ENCODE assay signal across 13 cellular contexts in genomic region chr7:3404490-3404889, GRCh38.
A peak's percentile ranks its signal among the peaks of the same experiment; 100 is the strongest.
DNase-seq lines count a peak whose midpoint lies in the region; ATAC-seq, FAIRE-seq and TF ChIP-seq lines count a peak whose summit lies in the region.
"Had no signal": no experiment of that assay in that cellular context is flagged by ENCODE, and none has a peak within 500 bp of the region (broad histone marks: within the 10 kb centered on the region; RNA-seq: fewer than 3 reads in every experiment).

No MANE protein-coding gene starts in this region.

- TF ChIP-seq CTCF in Calu3 (IDR thresholded peaks at IDR 0.05; ENCODE audit: unreplicated experiment) (no peak), LNCaP clone FGC (IDR thresholded peaks at IDR 0.05; ENCODE audit: control insufficient read depth, extremely low read depth, insufficient read depth) (no peak), brain microvascular endothelial cell (IDR thresholded peaks at IDR 0.05; ENCODE audit: low read depth, low read length, missing control alignments) (no peak), kidney (IDR thresholded peaks at IDR 0.05; ENCODE audit: borderline replicate concordance, extremely low read depth, insufficient read depth) (no peak), vagina (IDR thresholded peaks at IDR 0.05) (no peak)

- H3K4me1 ChIP-seq in kidney (ENCODE audit: control insufficient read depth in 1 of 2, insufficient read depth in 1 of 2, low read depth in 1 of 2, low read length in 2 of 2) (no peaks in the 10 kb centered on the region), vagina (no peaks in the 10 kb centered on the region)

- no peak overlapping the region for H3K4me3 ChIP-seq in LNCaP clone FGC (ENCODE audit: low read depth, low read length)
- H3K4me3 ChIP-seq in brain microvascular endothelial cell (ENCODE audit: low read depth, low read length): no peak overlapping the region
- no peak overlapping the region for H3K4me3 ChIP-seq in kidney (ENCODE audit: low read length in 2 of 2)
- no peak overlapping the region for H3K4me3 ChIP-seq in vagina

- no peak for TF ChIP-seq POLR2A in vagina (IDR thresholded peaks at IDR 0.05)

- no peaks in the 10 kb centered on the region for H3K9me3 ChIP-seq in kidney (ENCODE audit: control insufficient read depth in 1 of 2, low read length in 2 of 2)
- no peaks in the 10 kb centered on the region for H3K9me3 ChIP-seq in vagina

- H3K4me3 Mint-ChIP-seq in Calu3 (ENCODE audit: low read depth, unreplicated experiment): no peak overlapping the region
- H3K4me3 Mint-ChIP-seq in activated CD4-positive, alpha-beta memory T cell treated with anti-CD3 and anti-CD28 coated beads for 36 hours: no peak overlapping the region
- H3K4me3 Mint-ChIP-seq: activated naive CD8-positive, alpha-beta T cell treated with anti-CD3 and anti-CD28 coated beads, Interleukin-2, amount 50 U/mL, for 24 hours had no signal

- POLR2A ChIA-PET in activated CD4-positive, alpha-beta memory T cell treated with anti-CD3 and anti-CD28 coated beads for 36 hours (lab: Charles Lee): no interaction called here

- no TSS peak for BruUV-seq in Calu3 (replicated peaks; lab: Mats Ljungman, UMichigan)

- ATAC-seq in GM19455 (IDR thresholded peaks at IDR 0.05; ENCODE audit: unreplicated experiment): no peak
- ATAC-seq: activated naive CD8-positive, alpha-beta T cell treated with anti-CD3 and anti-CD28 coated beads, Interleukin-2, amount 50 U/mL, for 24 hours had no signal

- in situ Hi-C loops in brain microvascular endothelial cell (cut with HindIII; ENCODE audit: low pct_ligation_motif_present, low sequenced_read_pairs): no loop called here

- H3K27ac Mint-ChIP-seq in Calu3 (ENCODE audit: unreplicated experiment): peak overlapping the region; percentile 21
- H3K27ac Mint-ChIP-seq in activated CD4-positive, alpha-beta memory T cell treated with anti-CD3 and anti-CD28 coated beads for 36 hours: no peak overlapping the region
- H3K27ac Mint-ChIP-seq: activated naive CD8-positive, alpha-beta T cell treated with anti-CD3 and anti-CD28 coated beads, Interleukin-2, amount 50 U/mL, for 24 hours had no signal

- H3K9me3 Mint-ChIP-seq in Calu3 (ENCODE audit: low read depth, unreplicated experiment): no peaks in the 10 kb centered on the region
- peaks cover 2% of the 10 kb centered on the region for H3K9me3 Mint-ChIP-seq in activated CD4-positive, alpha-beta memory T cell treated with anti-CD3 and anti-CD28 coated beads for 36 hours
- H3K9me3 Mint-ChIP-seq: activated naive CD8-positive, alpha-beta T cell treated with anti-CD3 and anti-CD28 coated beads, Interleukin-2, amount 50 U/mL, for 24 hours had no signal

- CTCF ChIA-PET in Calu3 (lab: Charles Lee): interaction anchor here (0.6 to 1.3 kb wide), 3 partner anchors 35 to 204 kb away, joined by 3 to 4 read pairs (median 3); no protein-coding TSS in a partner anchor
- CTCF ChIA-PET in activated CD4-positive, alpha-beta memory T cell treated with anti-CD3 and anti-CD28 coated beads for 36 hours (lab: Charles Lee): no interaction called here

- no peak overlapping the region for H3K27ac ChIP-seq in brain microvascular endothelial cell
- H3K27ac ChIP-seq in kidney (ENCODE audit: low read depth in 2 of 2, low read length in 2 of 2): no peak overlapping the region
- no peak overlapping the region for H3K27ac ChIP-seq in vagina

- FAIRE-seq in kidney (lab: Jason Lieb, UNC): peak; percentile 21

- H3K36me3 Mint-ChIP-seq in Calu3 (ENCODE audit: insufficient read depth, unreplicated experiment): no peaks in the 10 kb centered on the region
- H3K36me3 Mint-ChIP-seq in activated CD4-positive, alpha-beta memory T cell treated with anti-CD3 and anti-CD28 coated beads for 36 hours: no peaks in the 10 kb centered on the region

- H3K9ac ChIP-seq in kidney (ENCODE audit: low read length in 2 of 2): no peak overlapping the region

- intact Hi-C loops in Calu3 (cut with micrococcal nuclease; ENCODE audit: unreplicated experiment): loop anchor here (5.0 kb wide), 1 partner anchor 102 kb away; the partner anchor contains the start of gene SDK1
- intact Hi-C loops in kidney (cut with DNase I): no loop called here
- intact Hi-C loops in vagina (cut with DNase I): no loop called here
- intact Hi-C loops in activated CD4-positive, alpha-beta memory T cell treated with anti-CD3 and anti-CD28 coated beads for 36 hours (cut with micrococcal nuclease): no loop called here

- H3K27me3 ChIP-seq in brain microvascular endothelial cell (replicated peaks) (no peaks in the 10 kb centered on the region), vagina (no peaks in the 10 kb centered on the region)

- peaks cover 31% of the 10 kb centered on the region for H3K4me1 Mint-ChIP-seq in Calu3 (ENCODE audit: low read depth, unreplicated experiment)
- peaks cover 6% of the 10 kb centered on the region for H3K4me1 Mint-ChIP-seq in activated CD4-positive, alpha-beta memory T cell treated with anti-CD3 and anti-CD28 coated beads for 36 hours (ENCODE audit: low read depth)

- peak; percentile 46 for DNase-seq in Calu3
- peak; percentile 83 for DNase-seq in LNCaP clone FGC (ENCODE audit: low read depth)
- DNase-seq in brain microvascular endothelial cell: peak; percentile 57
- no peak for DNase-seq in kidney
- no peak for DNase-seq in vagina (ENCODE audit: extremely low spot score in 2 of 2)
- DNase-seq in activated CD4-positive, alpha-beta memory T cell treated with anti-CD3 and anti-CD28 coated beads for 36 hours: no peak
- DNase-seq in NCI-H1092 (lab: John Stamatoyannopoulos, UW): no peak
- DNase-seq: activated CD8-positive, alpha-beta memory T cell treated with anti-CD3 and anti-CD28 coated beads, Interleukin-2, amount 50 U/mL, for 4 hours; activated naive CD8-positive, alpha-beta T cell treated with anti-CD3 and anti-CD28 coated beads, Interleukin-2, amount 50 U/mL, for 24 hours; C1 segment of cervical spinal cord; islet precursor cell; NCI-H2029 had no signal

- H3K36me3 ChIP-seq in brain microvascular endothelial cell (replicated peaks) (no peaks in the 10 kb centered on the region), kidney (ENCODE audit: control insufficient read depth in 1 of 2, insufficient read depth in 2 of 2, low read length in 2 of 2) (no peaks in the 10 kb centered on the region), vagina (no peaks in the 10 kb centered on the region)

- H3K27me3 Mint-ChIP-seq in Calu3 (ENCODE audit: unreplicated experiment): no peaks in the 10 kb centered on the region
- H3K27me3 Mint-ChIP-seq in activated CD4-positive, alpha-beta memory T cell treated with anti-CD3 and anti-CD28 coated beads for 36 hours: peaks cover 14% of the 10 kb centered on the region

Comparison
In these comparisons a context has a peak if more than half of its experiments do, and no peak if none do; other contexts are left out.
1. DNase-seq: peak in Calu3 (single experiment), LNCaP clone FGC (single experiment) and brain microvascular endothelial cell (single experiment); none in kidney (single experiment), vagina (0 of 2), activated CD4-positive, alpha-beta memory T cell treated with anti-CD3 and anti-CD28 coated beads for 36 hours (single experiment) and NCI-H1092 (single experiment).